7 cellular contexts compared by ENCODE assay signal in the genomic region with DNA sequence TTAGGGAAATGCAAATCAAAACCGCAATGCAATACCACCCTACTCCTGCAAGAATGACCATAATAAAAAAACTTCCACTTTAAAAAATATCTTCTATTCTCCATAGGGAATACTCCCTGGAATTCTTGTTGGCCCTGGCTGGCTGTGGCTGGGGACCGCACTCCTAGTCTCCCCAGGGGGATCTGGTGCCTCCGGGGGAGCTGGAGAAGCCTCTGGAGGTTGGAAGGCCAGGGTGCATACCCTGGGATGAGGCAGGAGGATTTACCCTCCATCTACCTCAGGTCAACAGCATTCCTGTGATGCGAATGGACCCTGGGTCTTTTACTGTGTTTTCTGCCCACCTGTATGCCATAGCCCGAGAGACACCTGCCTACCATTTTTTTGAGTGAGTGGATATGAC.
"Had no signal": no experiment of that assay in that cellular context is flagged by ENCODE, and none has a peak within 500 bp of the region (broad histone marks: within the 10 kb centered on the region; RNA-seq: fewer than 3 reads in every experiment).

No MANE protein-coding gene starts in this region.

- H3K4me2 ChIP-seq: KMS-11 had no signal

- H3K4me1 Mint-ChIP-seq: IgD-negative memory B cell had no signal

- H3K36me3 Mint-ChIP-seq: IgD-negative memory B cell had no signal

- H3K4me3 ChIP-seq: K562 had no signal

- H3K27ac ChIP-seq: HL-60, KMS-11 had no signal

- H3K4me3 Mint-ChIP-seq: IgD-negative memory B cell had no signal

- H3K9ac ChIP-seq: KMS-11 had no signal

- DNase-seq: IMR-90, KBM-7, KG1 had no signal

- H3K27ac Mint-ChIP-seq: IgD-negative memory B cell had no signal
